ENCODE assay signal across 1 cellular context in genomic region chr3:128845695-128846491, GRCh38.
TF ChIP-seq lines count a peak whose summit lies in the region.

No MANE protein-coding gene starts in this region.

TF ChIP-seq in K562, 482 proteins besides CTCF, POLR2A, EP300 and RAD21 (continued from another document and continues in another):
- no peak for TF ChIP-seq ZNF655 (CRISPR knock-in tag; IDR thresholded peaks at IDR 0.05)
- no peak for TF ChIP-seq DDX20 (tag; IDR thresholded peaks at IDR 0.05; ENCODE audit: low read depth)
- TF ChIP-seq PHB (CRISPR knock-in tag; IDR thresholded peaks at IDR 0.05), result no peak
- TF ChIP-seq KHSRP (IDR thresholded peaks at IDR 0.05), result no peak
- TF ChIP-seq ZBTB7A (IDR thresholded peaks at IDR 0.05; ENCODE audit: borderline replicate concordance, control insufficient read depth, low read depth, low read length), result peak; percentile 78; the same call in 1 of the 2 replicates
- no peak for TF ChIP-seq ZNF24 (IDR thresholded peaks at IDR 0.05)
- TF ChIP-seq, protein P1, sequence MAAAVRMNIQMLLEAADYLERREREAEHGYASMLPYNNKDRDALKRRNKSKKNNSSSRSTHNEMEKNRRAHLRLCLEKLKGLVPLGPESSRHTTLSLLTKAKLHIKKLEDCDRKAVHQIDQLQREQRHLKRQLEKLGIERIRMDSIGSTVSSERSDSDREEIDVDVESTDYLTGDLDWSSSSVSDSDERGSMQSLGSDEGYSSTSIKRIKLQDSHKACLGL (CRISPR knock-in tag; IDR thresholded peaks at IDR 0.05; ENCODE audit: borderline replicate concordance, poor library complexity, severe bottlenecking), result no peak
- peak; percentile 83 for TF ChIP-seq ZNF592 (IDR thresholded peaks at IDR 0.05)
- TF ChIP-seq KDM5B (IDR thresholded peaks at IDR 0.05; ENCODE audit: insufficient replicate concordance, low read depth, low read length), result no peak
- TF ChIP-seq ZKSCAN3 (CRISPR knock-in tag; IDR thresholded peaks at IDR 0.05), result no peak
- TF ChIP-seq CBX2 (IDR thresholded peaks at IDR 0.05; ENCODE audit: insufficient read depth, low read length, poor library complexity, severe bottlenecking), result no peak
- no peak for TF ChIP-seq KDM4B (IDR thresholded peaks at IDR 0.05; ENCODE audit: borderline replicate concordance in 2 of 2, low read depth in 1 of 2)
- TF ChIP-seq LARP7 (IDR thresholded peaks at IDR 0.05), result no peak
- no peak for TF ChIP-seq E2F3 (CRISPR knock-in tag; IDR thresholded peaks at IDR 0.05)
- no peak for TF ChIP-seq CGGBP1 (CRISPR knock-in tag; IDR thresholded peaks at IDR 0.05)
- no peak for TF ChIP-seq NELFE (IDR thresholded peaks at IDR 0.05; ENCODE audit: insufficient read depth, insufficient read length)
- TF ChIP-seq ZNF274 (IDR thresholded peaks at IDR 0.05; ENCODE audit: borderline replicate concordance, low read depth, low read length), result no peak
- TF ChIP-seq ZNF696 (CRISPR knock-in tag; conservative IDR thresholded peaks at IDR 0.05), result no peak
- no peak for TF ChIP-seq HNRNPLL (IDR thresholded peaks at IDR 0.05; ENCODE audit: low read depth, low read length, poor library complexity, severe bottlenecking)
- TF ChIP-seq ETV1 (tag; conservative IDR thresholded peaks at IDR 0.05; ENCODE audit: low read depth), result no peak
- no peak for TF ChIP-seq ZNF639 (CRISPR knock-in tag; conservative IDR thresholded peaks at IDR 0.05 in 1 of 2, IDR thresholded peaks at IDR 0.05 in 1 of 2)
- no peak for TF ChIP-seq ZNF584 (CRISPR knock-in tag; IDR thresholded peaks at IDR 0.05; ENCODE audit: low read depth)
- no peak for TF ChIP-seq FOXM1 (IDR thresholded peaks at IDR 0.05; ENCODE audit: low read depth)
- TF ChIP-seq FOXM1 (CRISPR knock-in tag; IDR thresholded peaks at IDR 0.05; ENCODE audit: low read depth), result no peak
- no peak for TF ChIP-seq NR4A1 (CRISPR knock-in tag; IDR thresholded peaks at IDR 0.05)
- TF ChIP-seq NR4A1 (tag; IDR thresholded peaks at IDR 0.05), result no peak
- no peak for TF ChIP-seq TFE3 (CRISPR knock-in tag; IDR thresholded peaks at IDR 0.05)
- TF ChIP-seq POLR2B (IDR thresholded peaks at IDR 0.05; ENCODE audit: low read depth, partially characterized antibody), result no peak
- TF ChIP-seq, protein P2, sequence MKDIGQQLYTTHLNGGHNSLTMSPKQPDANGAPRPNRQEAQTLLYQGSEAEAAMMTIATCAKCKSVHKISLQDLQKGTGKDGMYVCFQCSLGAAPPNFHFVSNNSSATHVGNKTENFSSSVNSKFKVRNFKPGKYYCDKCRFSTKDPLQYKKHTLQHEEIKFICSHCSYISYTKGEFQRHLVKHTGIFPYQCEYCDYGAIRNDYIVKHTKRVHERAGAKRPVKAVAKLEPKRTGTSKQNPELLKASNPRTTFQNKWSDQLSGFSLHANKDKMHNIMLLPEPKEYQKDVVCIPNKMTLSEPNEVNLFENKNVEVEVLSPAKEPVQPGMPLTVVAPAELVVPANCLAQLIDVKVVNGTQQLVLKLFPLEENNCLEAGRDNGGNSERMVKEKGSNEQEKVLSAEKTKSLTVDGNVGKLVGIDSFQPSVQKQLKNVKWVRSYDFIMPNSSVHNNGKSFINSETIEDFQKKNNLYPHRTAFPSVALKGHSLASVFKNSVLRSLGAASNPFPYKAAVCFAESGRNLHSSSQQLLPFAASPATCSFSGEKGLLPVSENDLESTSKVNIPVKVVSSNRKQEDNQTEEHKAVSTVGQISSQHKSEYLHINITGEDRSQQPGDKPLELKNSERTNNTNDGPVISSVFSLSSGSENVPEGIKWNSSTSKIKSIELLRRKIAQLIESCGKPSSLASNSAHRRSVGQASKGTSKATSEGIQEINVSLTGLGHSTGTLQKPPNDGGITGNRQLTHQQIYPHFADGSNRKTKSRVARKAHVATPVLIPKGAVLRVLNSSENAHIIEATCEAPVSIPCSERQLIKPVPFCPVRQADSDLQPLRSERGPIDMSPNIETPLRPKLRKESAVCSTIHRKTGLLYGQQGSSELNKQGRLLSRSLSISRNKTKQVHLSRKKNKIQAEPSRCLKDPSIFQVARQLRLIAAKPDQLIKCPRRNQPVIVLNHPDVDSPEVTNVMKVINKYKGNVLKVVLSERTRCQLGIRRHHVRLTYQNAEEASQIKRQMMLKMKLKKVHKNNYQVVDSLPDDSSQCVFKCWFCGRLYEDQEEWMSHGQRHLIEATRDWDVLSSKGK (CRISPR knock-in tag; IDR thresholded peaks at IDR 0.05), result no peak
- no peak for TF ChIP-seq ZNF165 (CRISPR knock-in tag; IDR thresholded peaks at IDR 0.05; ENCODE audit: borderline replicate concordance)
- TF ChIP-seq, protein P3, sequence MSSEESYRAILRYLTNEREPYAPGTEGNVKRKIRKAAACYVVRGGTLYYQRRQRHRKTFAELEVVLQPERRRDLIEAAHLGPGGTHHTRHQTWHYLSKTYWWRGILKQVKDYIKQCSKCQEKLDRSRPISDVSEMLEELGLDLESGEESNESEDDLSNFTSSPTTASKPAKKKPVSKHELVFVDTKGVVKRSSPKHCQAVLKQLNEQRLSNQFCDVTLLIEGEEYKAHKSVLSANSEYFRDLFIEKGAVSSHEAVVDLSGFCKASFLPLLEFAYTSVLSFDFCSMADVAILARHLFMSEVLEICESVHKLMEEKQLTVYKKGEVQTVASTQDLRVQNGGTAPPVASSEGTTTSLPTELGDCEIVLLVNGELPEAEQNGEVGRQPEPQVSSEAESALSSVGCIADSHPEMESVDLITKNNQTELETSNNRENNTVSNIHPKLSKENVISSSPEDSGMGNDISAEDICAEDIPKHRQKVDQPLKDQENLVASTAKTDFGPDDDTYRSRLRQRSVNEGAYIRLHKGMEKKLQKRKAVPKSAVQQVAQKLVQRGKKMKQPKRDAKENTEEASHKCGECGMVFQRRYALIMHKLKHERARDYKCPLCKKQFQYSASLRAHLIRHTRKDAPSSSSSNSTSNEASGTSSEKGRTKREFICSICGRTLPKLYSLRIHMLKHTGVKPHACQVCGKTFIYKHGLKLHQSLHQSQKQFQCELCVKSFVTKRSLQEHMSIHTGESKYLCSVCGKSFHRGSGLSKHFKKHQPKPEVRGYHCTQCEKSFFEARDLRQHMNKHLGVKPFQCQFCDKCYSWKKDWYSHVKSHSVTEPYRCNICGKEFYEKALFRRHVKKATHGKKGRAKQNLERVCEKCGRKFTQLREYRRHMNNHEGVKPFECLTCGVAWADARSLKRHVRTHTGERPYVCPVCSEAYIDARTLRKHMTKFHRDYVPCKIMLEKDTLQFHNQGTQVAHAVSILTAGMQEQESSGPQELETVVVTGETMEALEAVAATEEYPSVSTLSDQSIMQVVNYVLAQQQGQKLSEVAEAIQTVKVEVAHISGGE (CRISPR knock-in tag; IDR thresholded peaks at IDR 0.05), result 0 out of 6 replicates have a peak, but pooled peaks of 1 of the 3 experiments have one; percentile 23
- TF ChIP-seq ZNF444 (CRISPR knock-in tag; IDR thresholded peaks at IDR 0.05), result no peak
- no peak for TF ChIP-seq ADNP (tag; IDR thresholded peaks at IDR 0.05)
- TF ChIP-seq PHF20 (IDR thresholded peaks at IDR 0.05; ENCODE audit: partially characterized antibody), result peak; percentile 65
- TF ChIP-seq ZBTB43 (CRISPR knock-in tag; IDR thresholded peaks at IDR 0.05), result no peak
- no peak for TF ChIP-seq KLF6 (CRISPR knock-in tag; IDR thresholded peaks at IDR 0.05; ENCODE audit: borderline replicate concordance)
- TF ChIP-seq ZNF384 (IDR thresholded peaks at IDR 0.05; ENCODE audit: low read depth, low read length), result no peak
- no peak for TF ChIP-seq COPS2 (conservative IDR thresholded peaks at IDR 0.05)
- peak; percentile 17; the same call in 1 of the 2 replicates for TF ChIP-seq RAD51 (IDR thresholded peaks at IDR 0.05; ENCODE audit: borderline replicate concordance, low read depth)
- TF ChIP-seq RNF2 (IDR thresholded peaks at IDR 0.05), result peak; percentile 66; the same call in 1 of the 2 replicates
- TF ChIP-seq, protein P4, sequence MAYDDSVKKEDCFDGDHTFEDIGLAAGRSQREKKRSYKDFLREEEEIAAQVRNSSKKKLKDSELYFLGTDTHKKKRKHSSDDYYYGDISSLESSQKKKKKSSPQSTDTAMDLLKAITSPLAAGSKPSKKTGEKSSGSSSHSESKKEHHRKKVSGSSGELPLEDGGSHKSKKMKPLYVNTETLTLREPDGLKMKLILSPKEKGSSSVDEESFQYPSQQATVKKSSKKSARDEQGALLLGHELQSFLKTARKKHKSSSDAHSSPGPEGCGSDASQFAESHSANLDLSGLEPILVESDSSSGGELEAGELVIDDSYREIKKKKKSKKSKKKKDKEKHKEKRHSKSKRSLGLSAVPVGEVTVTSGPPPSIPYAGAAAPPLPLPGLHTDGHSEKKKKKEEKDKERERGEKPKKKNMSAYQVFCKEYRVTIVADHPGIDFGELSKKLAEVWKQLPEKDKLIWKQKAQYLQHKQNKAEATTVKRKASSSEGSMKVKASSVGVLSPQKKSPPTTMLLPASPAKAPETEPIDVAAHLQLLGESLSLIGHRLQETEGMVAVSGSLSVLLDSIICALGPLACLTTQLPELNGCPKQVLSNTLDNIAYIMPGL (CRISPR knock-in tag; IDR thresholded peaks at IDR 0.05), result peak; percentile 78; the same call in 1 of the 2 replicates
- TF ChIP-seq TFAM (CRISPR knock-in tag; conservative IDR thresholded peaks at IDR 0.05), result no peak
